13 cellular contexts compared by ENCODE assay signal in genomic region chr1:43239484-43239883, GRCh38. TPM values are rescaled to one million over a fixed set of nuclear protein-coding genes. Genes with fewer than 3 reads are reported as not detected.
A peak's percentile ranks its signal among the peaks of the same experiment; 100 is the strongest.
DNase-seq lines count a peak whose midpoint lies in the region; ATAC-seq and TF ChIP-seq lines count a peak whose summit lies in the region.
"Had no signal": no experiment of that assay in that cellular context is flagged by ENCODE, and none has a peak within 500 bp of the region (broad histone marks: within the 10 kb centered on the region; RNA-seq: fewer than 3 reads in every experiment).

No MANE protein-coding gene starts in this region.

- H3K36me3 ChIP-seq in transverse colon = no peaks in the 10 kb centered on the region
- H3K36me3 ChIP-seq: left lung had no signal

- peaks cover 0 to 18% (median 7%) of the 10 kb centered on the region in 4 donors for H3K4me1 ChIP-seq in transverse colon

- H3K9me3 ChIP-seq in transverse colon = no peaks in the 10 kb centered on the region
- H3K9me3 ChIP-seq: left lung had no signal

- in situ Hi-C loops in transverse colon (cut with MboI; ENCODE audit: low pct_ligation_motif_present in 1 of 4, low pct_unique_long_range_greater_than_20kb in 1 of 4, low sequenced_read_pairs in 3 of 4) = loop anchor here in 1 of 4 donors (10.0 kb wide), 1 partner anchor 175 kb away; no protein-coding TSS in a partner anchor

- H3K4me1 Mint-ChIP-seq in CD14-positive monocyte = peaks cover 12% of the 10 kb centered on the region

- H3K27me3 Mint-ChIP-seq in CD14-positive monocyte (ENCODE audit: low read depth in 3 of 3) = peaks cover 0 to 2% (median 1%) of the 10 kb centered on the region in 3 donors

- intact Hi-C loops in CD14-positive monocyte (cut with micrococcal nuclease) (no loop called here), transverse colon (cut with DNase I; ENCODE audit: low total_unique reads) (no loop called here)

- no peak for TF ChIP-seq EP300 in transverse colon (IDR thresholded peaks at IDR 0.05; ENCODE audit: low read depth)

- no peak for TF ChIP-seq CTCF in CD14-positive monocyte (IDR thresholded peaks at IDR 0.05)
- no peak for TF ChIP-seq CTCF in transverse colon (IDR thresholded peaks at IDR 0.05)

- H3K27me3 ChIP-seq in transverse colon = no peaks in the 10 kb centered on the region
- H3K27me3 ChIP-seq: left lung had no signal

- no peaks in the 10 kb centered on the region for H3K36me3 Mint-ChIP-seq in CD14-positive monocyte

- DNase-seq in CD14-positive monocyte (ENCODE audit: low spot score) (no peak), OCI-M1 (lab: John Stamatoyannopoulos, UW) (peak; percentile 63), transverse colon (no peak)
- DNase-seq in stimulated activated CD4-positive, alpha-beta T cell treated with anti-CD3 and anti-CD28 coated beads, Interleukin-4, amount 100 ng/mL, for 4 hours = no peak
- no peak for DNase-seq in stimulated activated CD8-positive, alpha-beta memory T cell treated with anti-CD3 and anti-CD28 coated beads, Interleukin-4, amount 100 ng/mL, for 48 hours
- DNase-seq: activated CD4-positive, alpha-beta T cell treated with anti-CD3 and anti-CD28 coated beads for 1 hour; left lung had no signal

- H3K9me3 Mint-ChIP-seq in CD14-positive monocyte = no peaks in the 10 kb centered on the region

- ATAC-seq in GM19372 (IDR thresholded peaks at IDR 0.05; ENCODE audit: low read depth, unreplicated experiment) (peak; percentile 84), HG03097 (IDR thresholded peaks at IDR 0.05; ENCODE audit: low FRiP score, unreplicated experiment) (peak; percentile 62), HG02571 (IDR thresholded peaks at IDR 0.05; ENCODE audit: unreplicated experiment) (no peak)
- ATAC-seq: left lung, Panc1 had no signal

- peak overlapping the region in 1 of 2 donors; percentile 39 for H3K4me3 Mint-ChIP-seq in CD14-positive monocyte

- WGBS in transverse colon (ENCODE audit: low coverage in 1 of 2), 2 donors = 63 to 70% methylated on average over 3 of the region's 3 CpGs

- H3K4me3 ChIP-seq in transverse colon = no peak overlapping the region
- H3K4me3 ChIP-seq: left lung had no signal

- H3K27ac ChIP-seq in transverse colon = no peak overlapping the region

- H3K27ac Mint-ChIP-seq in CD14-positive monocyte = peak overlapping the region in 4 of 7 donors; percentile 9 to 68 (median 51)

- no peak for TF ChIP-seq POLR2A in transverse colon (IDR thresholded peaks at IDR 0.05)

RNA-seq across cellular contexts. Expression of gene TMEM125, which starts 30.3 kb away (rescaled TPM):
- not detected for polyA plus RNA-seq in CD14-positive monocyte
- total RNA-seq in transverse colon = 10 to 100 TPM; 19.7 to 66.8 (median 51.2) TPM
- total RNA-seq: fibroblast of lung, LHCN-M2 had no signal

RNA-seq across cellular contexts. Expression of gene C1orf210, which starts 45.9 kb away (rescaled TPM):
- polyA plus RNA-seq in CD14-positive monocyte = not detected
- 100 to 1,000 TPM in 1 of 4 donors, 10 to 100 TPM in 3; 43.8 to 100 (median 57.6) TPM for total RNA-seq in transverse colon
- total RNA-seq: fibroblast of lung, LHCN-M2 had no signal
- polyA plus RNA-seq: fibroblast of lung had no signal
